17 cellular contexts compared by ENCODE assay signal in the genomic region with DNA sequence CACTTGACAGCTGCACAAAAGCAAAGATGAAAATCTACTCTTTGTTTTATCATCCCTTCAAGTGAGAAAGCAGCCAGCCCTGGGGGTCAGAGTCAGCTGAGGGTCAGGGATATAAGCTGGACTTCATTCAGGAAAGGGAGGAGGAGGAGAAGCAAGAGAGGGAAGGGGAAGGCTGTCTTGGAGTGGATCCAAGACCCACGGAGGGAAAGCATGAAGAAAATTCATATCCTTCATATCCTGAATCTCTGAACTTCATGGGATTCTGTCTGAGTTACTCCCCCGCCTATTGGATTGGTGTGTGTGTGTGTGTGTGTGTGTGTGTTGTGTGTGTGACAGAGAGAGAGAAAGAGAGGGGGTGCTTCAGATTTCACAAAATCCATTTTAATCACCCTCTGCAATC.
A peak's percentile ranks its signal among the peaks of the same experiment; 100 is the strongest.
DNase-seq lines count a peak whose midpoint lies in the region; FAIRE-seq and TF ChIP-seq lines count a peak whose summit lies in the region.
"Had no signal": no experiment of that assay in that cellular context is flagged by ENCODE, and none has a peak within 500 bp of the region (broad histone marks: within the 10 kb centered on the region; RNA-seq: fewer than 3 reads in every experiment).

No MANE protein-coding gene starts in this region.

- H3K4me2 ChIP-seq in fibroblast of lung (ENCODE audit: extremely low read depth, insufficient read depth, low read length) = no peak overlapping the region
- H3K4me2 ChIP-seq: BLaER1 treated with 17β-estradiol and CSF1 and Interleukin-3, amounts not matched to agents 10 nM and 100 nM had no signal

- H3K4me1 ChIP-seq in fibroblast of lung (ENCODE audit: control insufficient read depth, extremely low read depth, insufficient read depth, low read length) = no peaks in the 10 kb centered on the region
- peaks cover 3% of the 10 kb centered on the region; the same call in 1 of the 2 replicates for H3K4me1 ChIP-seq in SJCRH30
- H3K4me1 ChIP-seq: BLaER1 treated with 17β-estradiol and CSF1 and Interleukin-3, amounts not matched to agents 10 nM and 100 nM had no signal

- H3K36me3 ChIP-seq in fibroblast of lung (ENCODE audit: control insufficient read depth, insufficient read depth, low read length) (no peaks in the 10 kb centered on the region), SJCRH30 (no peaks in the 10 kb centered on the region)
- H3K36me3 ChIP-seq: BLaER1 treated with 17β-estradiol and CSF1 and Interleukin-3, amounts not matched to agents 10 nM and 100 nM had no signal

- H3K9ac ChIP-seq in fibroblast of lung (ENCODE audit: insufficient read depth, low read length) = no peak overlapping the region
- H3K9ac ChIP-seq: BLaER1 treated with 17β-estradiol and CSF1 and Interleukin-3, amounts not matched to agents 10 nM and 100 nM had no signal

- H3K9me3 ChIP-seq in fibroblast of lung (ENCODE audit: control insufficient read depth, insufficient read depth, low read depth, low read length) = no peaks in the 10 kb centered on the region
- H3K9me3 ChIP-seq in SJCRH30 (replicated peaks) = no peaks in the 10 kb centered on the region

- H3K27ac ChIP-seq in fibroblast of lung (ENCODE audit: insufficient read depth, low read length) (no peak overlapping the region), SJCRH30 (no peak overlapping the region)
- H3K27ac ChIP-seq: 22Rv1; BLaER1 treated with 17β-estradiol and CSF1 and Interleukin-3, amounts not matched to agents 10 nM and 100 nM; HL-60 had no signal

- no peaks in the 10 kb centered on the region for H3K27me3 Mint-ChIP-seq in neural crest cell (ENCODE audit: low read depth)
- no peaks in the 10 kb centered on the region for H3K27me3 Mint-ChIP-seq in type B pancreatic cell

- FAIRE-seq in GM19239 (lab: Jason Lieb, UNC) = no peak
- FAIRE-seq: H54 had no signal

- no peaks in the 10 kb centered on the region for H4K20me1 ChIP-seq in fibroblast of lung (ENCODE audit: control insufficient read depth, extremely low read depth, insufficient read depth, low read length)
- H4K20me1 ChIP-seq: BLaER1 treated with 17β-estradiol and CSF1 and Interleukin-3, amounts not matched to agents 10 nM and 100 nM had no signal

- no peaks in the 10 kb centered on the region for H3K79me2 ChIP-seq in fibroblast of lung (ENCODE audit: control insufficient read depth, insufficient read depth, low read length)

- H3K4me3 ChIP-seq in fibroblast of lung (replicated peaks in 1 of 4; ENCODE audit: control extremely low read depth in 1 of 4, insufficient read depth in 1 of 4, low read depth in 3 of 4, low read length in 4 of 4) (no peak overlapping the region), SJCRH30 (no peak overlapping the region)
- H3K4me3 ChIP-seq: BLaER1 treated with 17β-estradiol and CSF1 and Interleukin-3, amounts not matched to agents 10 nM and 100 nM had no signal

- H3K4me3 Mint-ChIP-seq in neural crest cell = peak overlapping the region; percentile 8
- H3K4me3 Mint-ChIP-seq in type B pancreatic cell = peak overlapping the region; percentile 1

- peaks cover 28% of the 10 kb centered on the region for H3K4me1 Mint-ChIP-seq in neural crest cell
- peaks cover 30% of the 10 kb centered on the region for H3K4me1 Mint-ChIP-seq in type B pancreatic cell (ENCODE audit: unreplicated experiment)

- H3K27me3 ChIP-seq in fibroblast of lung (ENCODE audit: control insufficient read depth, insufficient read depth, low read length) (no peaks in the 10 kb centered on the region), SJCRH30 (no peaks in the 10 kb centered on the region)
- H3K27me3 ChIP-seq: BLaER1 treated with 17β-estradiol and CSF1 and Interleukin-3, amounts not matched to agents 10 nM and 100 nM had no signal

- H3K9me3 Mint-ChIP-seq in neural crest cell (peaks cover 6% of the 10 kb centered on the region), type B pancreatic cell (peaks cover 15% of the 10 kb centered on the region)

- TF ChIP-seq CTCF in fibroblast of lung (conservative IDR thresholded peaks at IDR 0.05 in 1 of 2, IDR thresholded peaks at IDR 0.05 in 1 of 2; ENCODE audit: low read depth in 1 of 2, low read length in 2 of 2) = no peak
- TF ChIP-seq CTCF in neural crest cell (conservative IDR thresholded peaks at IDR 0.05) = no peak
- no peak for TF ChIP-seq CTCF in type B pancreatic cell (conservative IDR thresholded peaks at IDR 0.05)

- H2AFZ ChIP-seq in fibroblast of lung (ENCODE audit: low read length) = no peak overlapping the region

- DNase-seq in NCI-H2029 (lab: John Stamatoyannopoulos, UW) (peak; percentile 3), NCI-H2029 treated with DMSO at 0.1 percent for 48 hours (lab: John Stamatoyannopoulos, UW) (no peak), fibroblast of lung (ENCODE audit: low read depth in 2 of 2) (peak; percentile 24 to 39), neural crest cell (ENCODE audit: low read depth, low spot score) (no peak), type B pancreatic cell (ENCODE audit: extremely low spot score, unreplicated experiment) (no peak), GM19239 (ENCODE audit: insufficient read length, low spot score) (no peak), SJCRH30 (no peak)
- no peak for DNase-seq in effector CD8-positive, alpha-beta T cell (lab: John Stamatoyannopoulos, UW)
- DNase-seq: EL, NCI-H146, NCI-H2107, NCI-H82, RPMI8226 had no signal

- H3K27ac Mint-ChIP-seq in neural crest cell (ENCODE audit: unreplicated experiment) = peak overlapping the region; percentile 90
- peak overlapping the region; percentile 19 for H3K27ac Mint-ChIP-seq in type B pancreatic cell

- H3K36me3 Mint-ChIP-seq in neural crest cell (ENCODE audit: low read depth) (peaks cover 7% of the 10 kb centered on the region), type B pancreatic cell (peaks cover 13% of the 10 kb centered on the region)

Comparison
In these comparisons a context has a peak if more than half of its experiments do, and no peak if none do; other contexts are left out.
1. DNase-seq: peak in NCI-H2029 (single experiment) and fibroblast of lung (2 of 2); none in NCI-H2029 treated with DMSO at 0.1 percent for 48 hours (single experiment), neural crest cell (single experiment), type B pancreatic cell (single experiment), effector CD8-positive, alpha-beta T cell (single experiment), GM19239 (single experiment) and SJCRH30 (0 of 2).